26 cellular contexts compared by ENCODE assay signal in the genomic region with DNA sequence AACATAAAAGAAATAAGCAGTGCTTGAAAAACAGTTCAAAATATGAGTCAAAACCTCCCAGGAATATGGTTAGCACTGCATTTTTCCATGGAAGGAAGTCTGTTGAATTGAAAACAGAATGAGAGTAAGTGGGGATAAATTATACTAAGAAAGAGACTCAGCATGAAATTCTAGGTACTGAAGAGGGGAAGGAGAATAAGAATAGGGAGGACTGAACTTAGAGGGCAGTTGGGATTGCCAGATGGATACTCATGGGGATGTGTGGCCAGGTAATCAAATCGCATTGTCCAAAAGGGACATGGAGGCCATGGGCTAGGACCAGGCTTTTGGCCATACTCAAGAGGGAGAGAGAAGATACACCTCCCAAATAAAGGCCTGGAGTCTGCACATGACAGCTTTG.
"Had no signal": no experiment of that assay in that cellular context is flagged by ENCODE, and none has a peak within 500 bp of the region (broad histone marks: within the 10 kb centered on the region; RNA-seq: fewer than 3 reads in every experiment).

No MANE protein-coding gene starts in this region.

- DNase-seq: activated CD4-positive, alpha-beta memory T cell treated with anti-CD3 and anti-CD28 coated beads for 36 hours; activated CD4-positive, alpha-beta T cell treated with anti-CD3 and anti-CD28 coated beads, Interleukin-2, amount 10 ng/mL, durations not matched to agents 7 days and 5 days; activated CD4-positive, CD25-positive, alpha-beta regulatory T cell; activated CD8-positive, alpha-beta memory T cell treated with anti-CD3 and anti-CD28 coated beads for 24 hours; activated gamma-delta T cell treated with Interleukin-2 at 50 U/mL for 16 hours; activated naive CD4-positive, alpha-beta T cell treated with anti-CD3 and anti-CD28 coated beads, Interleukin-2, amount 10 ng/mL, durations not matched to agents 7 days and 5 days; activated naive CD8-positive, alpha-beta T cell treated with anti-CD3 and anti-CD28 coated beads for 36 hours; activated T-cell treated with anti-CD3 and anti-CD28 coated beads, Interleukin-2, amount 50 U/mL, for 48 hours; Karpas-422; MM.1S; NCI-H1105; NCI-H1436; NCI-H1694 treated with DMSO at 0.1 percent for 48 hours; NCI-H2029 treated with DMSO at 0.1 percent for 48 hours; NCI-H345; NCI-H510A; NCI-H526 treated with DMSO at 0.1 percent for 48 hours; PC-3; SHP77; T-cell; T-helper 2 cell; T1000 had no signal

- H3K9me3 ChIP-seq: SJSA1 had no signal

- H3K27ac ChIP-seq: SJSA1 had no signal

- ATAC-seq: K562, PC-3, T-cell had no signal

- H3K4me3 ChIP-seq: K562, SJSA1 had no signal

- H3K27me3 ChIP-seq: SJSA1 had no signal

- H3K36me3 ChIP-seq: SJSA1 had no signal

- H3K4me1 ChIP-seq: SJSA1 had no signal

- FAIRE-seq: K562, RCC 7860, TTC549 had no signal
